Comparison of ENCODE assay signal across 9 cellular contexts in the genomic region with DNA sequence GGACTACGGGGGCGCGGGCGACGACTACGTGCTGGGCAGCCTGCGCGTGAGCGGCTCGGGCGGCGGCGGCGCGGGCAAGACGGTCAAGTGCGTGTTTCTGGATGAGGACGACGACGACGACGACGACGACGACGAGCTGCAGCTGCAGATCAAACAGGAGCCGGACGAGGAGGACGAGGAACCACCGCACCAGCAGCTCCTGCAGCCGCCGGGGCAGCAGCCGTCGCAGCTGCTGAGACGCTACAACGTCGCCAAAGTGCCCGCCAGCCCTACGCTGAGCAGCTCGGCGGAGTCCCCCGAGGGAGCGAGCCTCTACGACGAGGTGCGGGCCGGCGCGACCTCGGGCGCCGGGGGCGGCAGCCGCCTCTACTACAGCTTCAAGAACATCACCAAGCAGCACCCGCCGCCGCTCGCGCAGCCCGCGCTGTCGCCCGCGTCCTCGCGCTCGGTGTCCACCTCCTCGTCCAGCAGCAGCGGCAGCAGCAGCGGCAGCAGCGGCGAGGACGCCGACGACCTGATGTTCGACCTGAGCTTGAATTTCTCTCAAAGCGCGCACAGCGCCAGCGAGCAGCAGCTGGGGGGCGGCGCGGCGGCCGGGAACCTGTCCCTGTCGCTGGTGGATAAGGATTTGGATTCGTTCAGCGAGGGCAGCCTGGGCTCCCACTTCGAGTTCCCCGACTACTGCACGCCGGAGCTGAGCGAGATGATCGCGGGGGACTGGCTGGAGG.
A peak's percentile ranks its signal among the peaks of the same experiment; 100 is the strongest.
DNase-seq lines count a peak whose midpoint lies in the region; ATAC-seq lines count a peak whose summit lies in the region.
"Had no signal": no experiment of that assay in that cellular context is flagged by ENCODE, and none has a peak within 500 bp of the region (broad histone marks: within the 10 kb centered on the region; RNA-seq: fewer than 3 reads in every experiment).

No MANE protein-coding gene starts in this region.

- H3K4me3 Mint-ChIP-seq in T-helper 1 cell treated with Interleukin-12 subunit alpha and Interleukin-12 subunit beta and Interleukin-4 antibody, amounts not matched to agents 30 μg/mL and 1 μg/mL, for 36 hours: no peak overlapping the region
- H3K4me3 Mint-ChIP-seq: CD4-positive, alpha-beta T cell had no signal

- H3K9me3 Mint-ChIP-seq in T-helper 1 cell treated with Interleukin-12 subunit alpha and Interleukin-12 subunit beta and Interleukin-4 antibody, amounts not matched to agents 30 μg/mL and 1 μg/mL, for 36 hours: no peaks in the 10 kb centered on the region
- H3K9me3 Mint-ChIP-seq: CD4-positive, alpha-beta T cell had no signal

- H3K4me1 Mint-ChIP-seq in T-helper 1 cell treated with Interleukin-12 subunit alpha and Interleukin-12 subunit beta and Interleukin-4 antibody, amounts not matched to agents 30 μg/mL and 1 μg/mL, for 36 hours (ENCODE audit: low read depth): peaks cover 4% of the 10 kb centered on the region

- no peak for DNase-seq in T-helper 1 cell
- DNase-seq in NCI-H510A treated with DMSO at 0.1 percent for 48 hours (lab: John Stamatoyannopoulos, UW): peak; percentile 64
- peak; percentile 11 for DNase-seq in foreskin melanocyte
- no peak for DNase-seq in skeletal muscle cell (ENCODE audit: low read depth)
- DNase-seq in stimulated activated CD4-positive, alpha-beta T cell treated with anti-CD3 and anti-CD28 coated beads, Interleukin-12 subunit alpha, Interleukin-12 subunit beta, amount 100 ng/mL, for 4 hours: no peak
- no peak for DNase-seq in cerebellar nuclear complex (lab: John Stamatoyannopoulos, UW)
- DNase-seq: CD4-positive, alpha-beta T cell had no signal

- peaks cover 68% of the 10 kb centered on the region for H3K27me3 Mint-ChIP-seq in T-helper 1 cell treated with Interleukin-12 subunit alpha and Interleukin-12 subunit beta and Interleukin-4 antibody, amounts not matched to agents 30 μg/mL and 1 μg/mL, for 36 hours (ENCODE audit: low read depth)

- peak overlapping the region; percentile 77 for H3K4me3 ChIP-seq in skeletal muscle cell (ENCODE audit: low read depth, low read length)

- H3K36me3 Mint-ChIP-seq in T-helper 1 cell treated with Interleukin-12 subunit alpha and Interleukin-12 subunit beta and Interleukin-4 antibody, amounts not matched to agents 30 μg/mL and 1 μg/mL, for 36 hours (ENCODE audit: low read depth): peaks cover 4% of the 10 kb centered on the region

- H3K27ac Mint-ChIP-seq in T-helper 1 cell treated with Interleukin-12 subunit alpha and Interleukin-12 subunit beta and Interleukin-4 antibody, amounts not matched to agents 30 μg/mL and 1 μg/mL, for 36 hours: peak overlapping the region; percentile 73
- H3K27ac Mint-ChIP-seq: CD4-positive, alpha-beta T cell had no signal

- ATAC-seq in HG03565 (IDR thresholded peaks at IDR 0.05; ENCODE audit: unreplicated experiment): no peak

Comparison
In these comparisons a context has a peak if more than half of its experiments do, and no peak if none do; other contexts are left out.
1. DNase-seq: peak in NCI-H510A treated with DMSO at 0.1 percent for 48 hours (single experiment) and foreskin melanocyte (single experiment); none in T-helper 1 cell (0 of 5), skeletal muscle cell (single experiment), stimulated activated CD4-positive, alpha-beta T cell treated with anti-CD3 and anti-CD28 coated beads, Interleukin-12 subunit alpha, Interleukin-12 subunit beta, amount 100 ng/mL, for 4 hours (single experiment) and cerebellar nuclear complex (0 of 2).